22 cellular contexts compared by ENCODE assay signal in the genomic region with DNA sequence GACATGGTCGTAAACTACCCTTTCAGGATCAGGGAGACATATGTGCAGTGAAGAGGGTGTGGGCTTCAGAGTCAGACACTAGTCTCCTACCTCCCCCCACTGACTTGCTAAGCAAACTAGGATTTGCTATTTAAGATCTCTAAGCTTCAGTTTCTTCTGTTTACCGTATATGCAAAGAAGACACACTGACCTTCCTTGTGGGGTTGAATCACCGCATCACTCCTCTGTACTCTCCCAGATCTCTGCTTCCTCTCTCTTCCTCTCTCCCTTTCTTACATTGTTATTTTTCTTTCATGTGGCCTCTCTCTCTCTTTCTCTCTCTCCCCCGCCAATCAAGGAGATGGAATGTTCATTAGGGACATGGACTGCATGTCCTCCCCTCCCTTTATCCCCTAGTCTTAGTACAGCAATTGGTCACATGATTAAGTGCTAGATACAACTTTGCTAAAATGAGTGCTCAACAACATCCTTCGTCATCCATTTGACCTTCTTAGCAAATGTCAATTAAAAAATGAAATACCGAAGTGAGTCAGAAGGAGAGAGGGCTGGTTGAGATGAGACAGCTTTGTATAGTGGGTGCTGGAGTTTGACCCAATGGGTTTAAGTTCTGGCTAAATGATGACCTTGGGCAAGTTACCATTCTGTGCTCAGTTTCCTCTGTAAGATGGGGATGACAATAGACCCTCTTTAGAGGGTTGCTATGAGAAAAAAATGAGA.
DNase-seq lines count a peak whose midpoint lies in the region; TF ChIP-seq lines count a peak whose summit lies in the region.
"Had no signal": no experiment of that assay in that cellular context is flagged by ENCODE, and none has a peak within 500 bp of the region (broad histone marks: within the 10 kb centered on the region; RNA-seq: fewer than 3 reads in every experiment).

No MANE protein-coding gene starts in this region.

- peak overlapping the region; percentile 47 for H2AFZ ChIP-seq in osteoblast (ENCODE audit: low read length)
- H2AFZ ChIP-seq: neural progenitor cell had no signal

- no peaks in the 10 kb centered on the region for H3K27me3 ChIP-seq in brain microvascular endothelial cell (replicated peaks)
- H3K27me3 ChIP-seq in osteoblast (ENCODE audit: insufficient read depth, low read length), result no peaks in the 10 kb centered on the region
- H3K27me3 ChIP-seq: body of pancreas, neural progenitor cell, suprapubic skin had no signal

- H3K4me1 ChIP-seq in osteoblast (ENCODE audit: insufficient read depth, low read length), result peaks cover 31% of the 10 kb centered on the region

- DNase-seq in EH (ENCODE audit: low read depth) (peak; percentile 35), HT1080 (ENCODE audit: low read depth) (peak; percentile 32), brain microvascular endothelial cell (no peak), osteoblast (ENCODE audit: insufficient read length, low spot score, missing footprints) (no peak), dermis blood vessel endothelial cell (no peak), erythroblast (lab: John Stamatoyannopoulos, UW) (no peak), HEK293T (ENCODE audit: extremely low spot score) (no peak)
- DNase-seq: activated CD4-positive, alpha-beta T cell treated with anti-CD3 and anti-CD28 coated beads for 48 hours; body of pancreas; CD8-positive, alpha-beta memory T cell; DMS79 treated with DMSO at 0.1 percent for 48 hours; KBM-7; left ventricle myocardium superior; MV-4-11; NCI-H187; NCI-H446 treated with DMSO at 0.1 percent for 48 hours; psoas muscle; stimulated activated CD4-positive, alpha-beta T cell treated with anti-CD3 and anti-CD28 coated beads, Interleukin-4, amount 100 ng/mL, for 4 hours had no signal

- no peaks in the 10 kb centered on the region for H4K20me1 ChIP-seq in osteoblast (ENCODE audit: insufficient read depth, low read length)

- no peaks in the 10 kb centered on the region for H3K79me2 ChIP-seq in osteoblast (ENCODE audit: insufficient read depth, low read length)

- no peak for TF ChIP-seq POLR2A in erythroblast (IDR thresholded peaks at IDR 0.05; ENCODE audit: low read length)

- TF ChIP-seq CTCF in brain microvascular endothelial cell (IDR thresholded peaks at IDR 0.05; ENCODE audit: low read depth, low read length, missing control alignments) (no peak), osteoblast (IDR thresholded peaks at IDR 0.05; ENCODE audit: extremely low read depth, low read depth, low read length) (no peak)

- no peaks in the 10 kb centered on the region for H3K9me3 ChIP-seq in osteoblast (ENCODE audit: low read depth, low read length)
- H3K9me3 ChIP-seq: body of pancreas, psoas muscle, suprapubic skin had no signal

- no peak overlapping the region for H3K4me3 ChIP-seq in brain microvascular endothelial cell (ENCODE audit: low read depth, low read length)
- H3K4me3 ChIP-seq in osteoblast (ENCODE audit: insufficient read depth, low read length), result no peak overlapping the region
- H3K4me3 ChIP-seq: body of pancreas, neural progenitor cell, psoas muscle, SK-N-MC, suprapubic skin had no signal

- in situ Hi-C loops in brain microvascular endothelial cell (cut with HindIII; ENCODE audit: low pct_ligation_motif_present, low sequenced_read_pairs), result no loop called here

- H3K4me2 ChIP-seq in osteoblast (ENCODE audit: insufficient read depth, low read length), result no peak overlapping the region
- H3K4me2 ChIP-seq: neural progenitor cell had no signal

- POLR2A ChIA-PET in HEK293T (lab: Yijun Ruan, JAX), result no interaction called here

- peak overlapping the region; percentile 45 for H3K27ac ChIP-seq in brain microvascular endothelial cell
- no peak overlapping the region for H3K27ac ChIP-seq in osteoblast (ENCODE audit: low read depth, low read length)
- H3K27ac ChIP-seq: body of pancreas, epithelial cell of prostate, neural progenitor cell, psoas muscle, SK-N-MC, suprapubic skin had no signal

- H3K36me3 ChIP-seq in brain microvascular endothelial cell (replicated peaks) (no peaks in the 10 kb centered on the region), osteoblast (ENCODE audit: insufficient read depth, low read length) (no peaks in the 10 kb centered on the region)
- H3K36me3 ChIP-seq: neural progenitor cell, suprapubic skin had no signal

- CTCF ChIA-PET in HEK293T (lab: Yijun Ruan, JAX), result interaction anchor here (0.5 kb wide), 1 partner anchor 112 kb away, joined by 3 read pairs; no protein-coding TSS in a partner anchor

TF ChIP-seq in HEK293T, 16 proteins besides CTCF, POLR2A, EP300 and RAD21:
- TF ChIP-seq L3MBTL2 (conservative IDR thresholded peaks at IDR 0.05) (no peak), FOXM1 (IDR thresholded peaks at IDR 0.05; ENCODE audit: borderline replicate concordance) (no peak)

Comparison
In these comparisons a context has a peak if more than half of its experiments do, and no peak if none do; other contexts are left out.
1. DNase-seq: peak in EH (single experiment) and HT1080 (single experiment); none in brain microvascular endothelial cell (single experiment), osteoblast (single experiment), dermis blood vessel endothelial cell (single experiment), erythroblast (0 of 2) and HEK293T (single experiment).